In genomic region chr4:151427268-151427667, GRCh38 we compare ENCODE assay signal across 20 cellular contexts. TPM values are rescaled to one million over a fixed set of nuclear protein-coding genes. Genes with fewer than 3 reads are reported as not detected.
"Had no signal": no experiment of that assay in that cellular context is flagged by ENCODE, and none has a peak within 500 bp of the region (broad histone marks: within the 10 kb centered on the region; RNA-seq: fewer than 3 reads in every experiment).

No MANE protein-coding gene starts in this region.

- H3K4me1 ChIP-seq: spleen had no signal

- H2AFZ ChIP-seq: hepatocyte had no signal

- H3K9me3 ChIP-seq: spleen, stomach had no signal

- ATAC-seq: foreskin keratinocyte; natural killer cell; right cardiac atrium; stimulated activated naive B cell treated with anti-CD40 and anti-IgM and Interleukin-4, amounts not matched to agents 10 μg/mL and 1 μg/mL and 100 μg/mL, for 72 hours had no signal

- H3K4me3 Mint-ChIP-seq: endodermal cell; natural killer cell; neural crest cell; stimulated activated naive B cell treated with anti-CD40 and anti-IgM and Interleukin-4, amounts not matched to agents 10 μg/mL and 1 μg/mL and 100 μg/mL, for 72 hours; type B pancreatic cell had no signal

- H3K4me2 ChIP-seq: hepatocyte had no signal

- DNase-seq: effector CD4-positive, alpha-beta T cell; endodermal cell; erythroblast; foreskin keratinocyte; head of caudate nucleus; left colon; mammary epithelial cell; natural killer cell; posterior cingulate gyrus; right cardiac atrium; spleen; stimulated activated CD4-positive, alpha-beta T cell treated with anti-CD3 and anti-CD28 coated beads, Interleukin-15, amount 100 ng/mL, for 24 hours; stimulated activated CD4-positive, alpha-beta T cell treated with anti-CD3 and anti-CD28 coated beads, Interleukin-1b, Interleukin-23, amount 100 ng/mL, for 48 hours; stimulated activated CD4-positive, alpha-beta T cell treated with anti-CD3 and anti-CD28 coated beads, Interleukin-4, amount 100 ng/mL, for 24 hours; stimulated activated naive B cell treated with anti-CD40 and anti-IgM and Interleukin-4, amounts not matched to agents 10 μg/mL and 1 μg/mL and 100 μg/mL, for 72 hours; stomach; substantia nigra had no signal

- H3K27me3 Mint-ChIP-seq: type B pancreatic cell had no signal

- H3K36me3 ChIP-seq: spleen, stomach had no signal

- H3K27ac ChIP-seq: foreskin keratinocyte, hepatocyte, spleen, stomach had no signal

- H3K9me3 Mint-ChIP-seq: neural crest cell, type B pancreatic cell had no signal

- H3K27me3 ChIP-seq: foreskin keratinocyte, hepatocyte, stomach had no signal

- H3K4me3 ChIP-seq: hepatocyte, spleen, stomach had no signal

- H3K27ac Mint-ChIP-seq: endodermal cell; natural killer cell; stimulated activated naive B cell treated with anti-CD40 and anti-IgM and Interleukin-4, amounts not matched to agents 10 μg/mL and 1 μg/mL and 100 μg/mL, for 72 hours; type B pancreatic cell had no signal

- H3K4me1 Mint-ChIP-seq: natural killer cell; neural crest cell; stimulated activated naive B cell treated with anti-CD40 and anti-IgM and Interleukin-4, amounts not matched to agents 10 μg/mL and 1 μg/mL and 100 μg/mL, for 72 hours had no signal

- H3K36me3 Mint-ChIP-seq: natural killer cell; stimulated activated naive B cell treated with anti-CD40 and anti-IgM and Interleukin-4, amounts not matched to agents 10 μg/mL and 1 μg/mL and 100 μg/mL, for 72 hours had no signal

RNA-seq across cellular contexts. Expression of gene FHIP1A, which starts 18.3 kb away (rescaled TPM):
- total RNA-seq: neural crest cell had no signal
